23 cellular contexts compared by ENCODE assay signal in the genomic region with DNA sequence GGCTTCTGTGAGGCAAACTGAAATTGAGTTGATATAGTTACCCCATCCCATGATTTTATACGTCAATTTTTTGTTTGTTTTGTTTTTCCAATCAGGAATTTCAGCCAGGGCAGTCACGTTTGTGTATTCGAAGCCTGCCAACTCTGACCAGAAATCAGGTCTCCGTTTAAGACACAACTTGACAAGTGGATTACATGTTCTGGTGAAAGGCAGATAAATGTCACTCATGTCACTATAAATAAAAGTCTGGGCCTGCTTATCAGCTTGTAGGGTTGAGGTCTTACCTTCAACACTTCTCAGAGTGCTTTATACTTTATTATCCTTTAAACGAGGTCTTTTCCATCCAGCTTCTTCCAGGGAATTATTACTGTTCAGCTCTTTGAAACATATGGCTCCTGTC.
"Had no signal": no experiment of that assay in that cellular context is flagged by ENCODE, and none has a peak within 500 bp of the region (broad histone marks: within the 10 kb centered on the region; RNA-seq: fewer than 3 reads in every experiment).

No MANE protein-coding gene starts in this region.

- H3K27ac ChIP-seq: coronary artery, dorsolateral prefrontal cortex, esophagus muscularis mucosa, foreskin keratinocyte, gastroesophageal sphincter, hepatocyte, left ventricle myocardium inferior, lower lobe of right lung had no signal

- DNase-seq: dermis blood vessel endothelial cell; dorsolateral prefrontal cortex; effector CD4-positive, alpha-beta T cell; effector memory CD4-positive, alpha-beta T cell; foreskin keratinocyte; heart left ventricle; hypothalamus; immature natural killer cell; islet precursor cell; kidney; kidney glomerular epithelial cell; left colon; left ventricle myocardium inferior; lower lobe of right lung; mesenchymal stem cell; mucosa of descending colon; naive B cell had no signal

- H2AFZ ChIP-seq: hepatocyte had no signal

- H3K4me3 Mint-ChIP-seq: immature natural killer cell, mesothelial cell of epicardium, naive B cell had no signal

- H3K36me3 ChIP-seq: esophagus muscularis mucosa, gastroesophageal sphincter, heart left ventricle, left ventricle myocardium inferior, lower lobe of right lung had no signal

- H3K27me3 ChIP-seq: dorsolateral prefrontal cortex had no signal

- H3K79me2 ChIP-seq: hepatocyte had no signal

- H3K4me1 Mint-ChIP-seq: immature natural killer cell, mesothelial cell of epicardium, naive B cell had no signal

- H3K4me2 ChIP-seq: hepatocyte had no signal

- H3K4me1 ChIP-seq: esophagus muscularis mucosa, foreskin keratinocyte, gastroesophageal sphincter, lower lobe of right lung had no signal

- ATAC-seq: foreskin keratinocyte, gastroesophageal sphincter, left colon, left lobe of liver, lower lobe of right lung, mucosa of descending colon had no signal

- H3K27ac Mint-ChIP-seq: immature natural killer cell, mesothelial cell of epicardium, naive B cell had no signal

- H3K4me3 ChIP-seq: coronary artery, dorsolateral prefrontal cortex, esophagus muscularis mucosa, gastroesophageal sphincter, heart left ventricle, hepatocyte, left ventricle myocardium inferior, lower lobe of right lung, mucosa of descending colon had no signal

- H3K9me3 Mint-ChIP-seq: immature natural killer cell, mesothelial cell of epicardium, naive B cell had no signal

- H3K36me3 Mint-ChIP-seq: immature natural killer cell, mesothelial cell of epicardium, naive B cell had no signal
